Comparison of ENCODE assay signal across 1 cellular context in the genomic region with DNA sequence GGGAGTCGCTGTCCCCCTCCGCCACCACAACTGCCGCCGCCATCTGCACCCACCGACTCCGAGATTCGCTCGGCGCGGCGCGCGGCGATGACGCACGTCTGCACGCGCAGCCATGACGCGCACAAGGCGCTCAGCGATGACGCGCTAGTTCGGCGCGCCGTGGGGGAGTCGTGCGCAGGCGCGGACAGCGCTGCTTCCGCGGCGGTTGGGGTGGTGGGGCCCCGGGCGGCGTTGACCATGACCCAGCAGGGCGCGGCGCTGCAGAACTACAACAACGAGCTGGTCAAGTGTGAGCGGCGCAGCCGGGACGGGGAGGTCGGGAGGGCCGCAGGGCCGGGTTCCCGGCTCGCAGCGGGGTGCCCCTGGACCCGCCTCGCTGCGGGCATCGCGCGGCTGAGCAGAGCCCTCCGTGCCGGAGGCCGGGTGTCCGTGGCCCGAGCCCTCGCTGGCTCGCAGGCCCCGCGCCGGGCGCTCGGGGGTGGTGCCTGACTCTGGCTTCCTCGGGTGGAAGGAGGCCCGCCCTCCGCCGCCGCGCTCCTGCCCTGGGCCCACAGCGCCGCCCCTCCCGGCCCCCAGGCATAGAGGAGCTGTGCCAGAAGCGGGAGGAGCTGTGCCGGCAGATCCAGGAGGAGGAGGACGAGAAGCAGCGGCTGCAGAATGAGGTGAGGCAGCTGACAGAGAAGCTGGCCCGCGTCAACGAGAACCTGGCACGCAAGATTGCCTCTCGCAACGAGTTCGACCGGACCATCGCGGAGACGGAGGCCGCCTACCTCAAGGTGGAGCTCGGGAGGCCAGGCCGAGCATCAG.
TF ChIP-seq lines count a peak whose summit lies in the region.

A gene with protein sequence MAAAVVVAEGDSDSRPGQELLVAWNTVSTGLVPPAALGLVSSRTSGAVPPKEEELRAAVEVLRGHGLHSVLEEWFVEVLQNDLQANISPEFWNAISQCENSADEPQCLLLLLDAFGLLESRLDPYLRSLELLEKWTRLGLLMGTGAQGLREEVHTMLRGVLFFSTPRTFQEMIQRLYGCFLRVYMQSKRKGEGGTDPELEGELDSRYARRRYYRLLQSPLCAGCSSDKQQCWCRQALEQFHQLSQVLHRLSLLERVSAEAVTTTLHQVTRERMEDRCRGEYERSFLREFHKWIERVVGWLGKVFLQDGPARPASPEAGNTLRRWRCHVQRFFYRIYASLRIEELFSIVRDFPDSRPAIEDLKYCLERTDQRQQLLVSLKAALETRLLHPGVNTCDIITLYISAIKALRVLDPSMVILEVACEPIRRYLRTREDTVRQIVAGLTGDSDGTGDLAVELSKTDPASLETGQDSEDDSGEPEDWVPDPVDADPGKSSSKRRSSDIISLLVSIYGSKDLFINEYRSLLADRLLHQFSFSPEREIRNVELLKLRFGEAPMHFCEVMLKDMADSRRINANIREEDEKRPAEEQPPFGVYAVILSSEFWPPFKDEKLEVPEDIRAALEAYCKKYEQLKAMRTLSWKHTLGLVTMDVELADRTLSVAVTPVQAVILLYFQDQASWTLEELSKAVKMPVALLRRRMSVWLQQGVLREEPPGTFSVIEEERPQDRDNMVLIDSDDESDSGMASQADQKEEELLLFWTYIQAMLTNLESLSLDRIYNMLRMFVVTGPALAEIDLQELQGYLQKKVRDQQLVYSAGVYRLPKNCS (minus strand): TSS at position 71 of the 807 bp plus-strand sequence. CDS start 28 bp downstream, at position 43.
A gene with protein sequence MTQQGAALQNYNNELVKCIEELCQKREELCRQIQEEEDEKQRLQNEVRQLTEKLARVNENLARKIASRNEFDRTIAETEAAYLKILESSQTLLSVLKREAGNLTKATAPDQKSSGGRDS (plus strand): TSS at position 187 of the 807 bp plus-strand sequence. CDS start 51 bp downstream, at position 238.

TF ChIP-seq in WTC11, 78 proteins besides CTCF, POLR2A, EP300 and RAD21 (continued from another document):
- TF ChIP-seq, protein P1, sequence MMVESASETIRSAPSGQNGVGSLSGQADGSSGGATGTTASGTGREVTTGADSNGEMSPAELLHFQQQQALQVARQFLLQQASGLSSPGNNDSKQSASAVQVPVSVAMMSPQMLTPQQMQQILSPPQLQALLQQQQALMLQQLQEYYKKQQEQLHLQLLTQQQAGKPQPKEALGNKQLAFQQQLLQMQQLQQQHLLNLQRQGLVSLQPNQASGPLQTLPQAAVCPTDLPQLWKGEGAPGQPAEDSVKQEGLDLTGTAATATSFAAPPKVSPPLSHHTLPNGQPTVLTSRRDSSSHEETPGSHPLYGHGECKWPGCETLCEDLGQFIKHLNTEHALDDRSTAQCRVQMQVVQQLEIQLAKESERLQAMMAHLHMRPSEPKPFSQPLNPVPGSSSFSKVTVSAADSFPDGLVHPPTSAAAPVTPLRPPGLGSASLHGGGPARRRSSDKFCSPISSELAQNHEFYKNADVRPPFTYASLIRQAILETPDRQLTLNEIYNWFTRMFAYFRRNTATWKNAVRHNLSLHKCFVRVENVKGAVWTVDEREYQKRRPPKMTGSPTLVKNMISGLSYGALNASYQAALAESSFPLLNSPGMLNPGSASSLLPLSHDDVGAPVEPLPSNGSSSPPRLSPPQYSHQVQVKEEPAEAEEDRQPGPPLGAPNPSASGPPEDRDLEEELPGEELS (CRISPR knock-in tag; IDR thresholded peaks at IDR 0.05) = peak; percentile 88
- TF ChIP-seq ZNF671 (CRISPR knock-in tag; IDR thresholded peaks at IDR 0.05) = 0 out of 2 replicates have a peak, but pooled peaks have one; percentile 16
- peak; percentile 100; the same call in 1 of the 2 replicates for TF ChIP-seq ATF1 (CRISPR knock-in tag; IDR thresholded peaks at IDR 0.05)
- TF ChIP-seq, protein P2, sequence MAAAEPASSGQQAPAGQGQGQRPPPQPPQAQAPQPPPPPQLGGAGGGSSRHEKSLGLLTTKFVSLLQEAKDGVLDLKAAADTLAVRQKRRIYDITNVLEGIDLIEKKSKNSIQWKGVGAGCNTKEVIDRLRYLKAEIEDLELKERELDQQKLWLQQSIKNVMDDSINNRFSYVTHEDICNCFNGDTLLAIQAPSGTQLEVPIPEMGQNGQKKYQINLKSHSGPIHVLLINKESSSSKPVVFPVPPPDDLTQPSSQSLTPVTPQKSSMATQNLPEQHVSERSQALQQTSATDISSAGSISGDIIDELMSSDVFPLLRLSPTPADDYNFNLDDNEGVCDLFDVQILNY (CRISPR knock-in tag; IDR thresholded peaks at IDR 0.05) = peak; percentile 87; the same call in 1 of the 2 replicates
- TF ChIP-seq SP1 (CRISPR knock-in tag; conservative IDR thresholded peaks at IDR 0.05) = peak; percentile 99
- TF ChIP-seq, protein P3, sequence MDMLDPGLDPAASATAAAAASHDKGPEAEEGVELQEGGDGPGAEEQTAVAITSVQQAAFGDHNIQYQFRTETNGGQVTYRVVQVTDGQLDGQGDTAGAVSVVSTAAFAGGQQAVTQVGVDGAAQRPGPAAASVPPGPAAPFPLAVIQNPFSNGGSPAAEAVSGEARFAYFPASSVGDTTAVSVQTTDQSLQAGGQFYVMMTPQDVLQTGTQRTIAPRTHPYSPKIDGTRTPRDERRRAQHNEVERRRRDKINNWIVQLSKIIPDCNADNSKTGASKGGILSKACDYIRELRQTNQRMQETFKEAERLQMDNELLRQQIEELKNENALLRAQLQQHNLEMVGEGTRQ (CRISPR knock-in tag; IDR thresholded peaks at IDR 0.05) = peak; percentile 72
- peak; percentile 37; the same call in 1 of the 2 replicates for TF ChIP-seq GABPB1 (CRISPR knock-in tag; IDR thresholded peaks at IDR 0.05)
- TF ChIP-seq TP53 (CRISPR knock-in tag; IDR thresholded peaks at IDR 0.05) = peak; percentile 76; the same call in 1 of the 2 replicates
- no peak for TF ChIP-seq RORB (CRISPR knock-in tag; IDR thresholded peaks at IDR 0.05)
- peak; percentile 94; the same call in 1 of the 2 replicates for TF ChIP-seq KAT7 (CRISPR knock-in tag; IDR thresholded peaks at IDR 0.05; ENCODE audit: borderline replicate concordance)
- TF ChIP-seq, protein P4, sequence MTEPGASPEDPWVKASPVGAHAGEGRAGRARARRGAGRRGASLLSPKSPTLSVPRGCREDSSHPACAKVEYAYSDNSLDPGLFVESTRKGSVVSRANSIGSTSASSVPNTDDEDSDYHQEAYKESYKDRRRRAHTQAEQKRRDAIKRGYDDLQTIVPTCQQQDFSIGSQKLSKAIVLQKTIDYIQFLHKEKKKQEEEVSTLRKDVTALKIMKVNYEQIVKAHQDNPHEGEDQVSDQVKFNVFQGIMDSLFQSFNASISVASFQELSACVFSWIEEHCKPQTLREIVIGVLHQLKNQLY (CRISPR knock-in tag; IDR thresholded peaks at IDR 0.05) = no peak
- TF ChIP-seq CREB1 (CRISPR knock-in tag; IDR thresholded peaks at IDR 0.05) = peak; percentile 100
- TF ChIP-seq RELA (CRISPR knock-in tag; IDR thresholded peaks at IDR 0.05; ENCODE audit: borderline replicate concordance) = peak; percentile 85; the same call in 1 of the 2 replicates
- TF ChIP-seq TEAD1 (CRISPR knock-in tag; IDR thresholded peaks at IDR 0.05) = peak; percentile 55; the same call in 1 of the 2 replicates
- peak; percentile 71; the same call in 1 of the 2 replicates for TF ChIP-seq ZNF138 (CRISPR knock-in tag; conservative IDR thresholded peaks at IDR 0.05)
